ENCODE assay signal across 2 cellular contexts in genomic region chr15:77528290-77528967, GRCh38.
TF ChIP-seq lines count a peak whose summit lies in the region.

No MANE protein-coding gene starts in this region.

TF ChIP-seq in IMR-90, 13 proteins besides CTCF, POLR2A, EP300 and RAD21 (continued from another document):
- TF ChIP-seq NFE2L2 (IDR thresholded peaks at IDR 0.05; ENCODE audit: low read depth, low read length), result no peak
- no peak for TF ChIP-seq MAFK (IDR thresholded peaks at IDR 0.05; ENCODE audit: low read depth, low read length)
- TF ChIP-seq MXI1 (IDR thresholded peaks at IDR 0.05; ENCODE audit: borderline replicate concordance, low read depth, low read length), result no peak
- TF ChIP-seq FOS (IDR thresholded peaks at IDR 0.05; ENCODE audit: low read depth, low read length), result no peak
- TF ChIP-seq RFX5 (IDR thresholded peaks at IDR 0.05; ENCODE audit: low read depth, low read length), result no peak
- TF ChIP-seq CEBPB (IDR thresholded peaks at IDR 0.05; ENCODE audit: low read depth, low read length), result no peak
- TF ChIP-seq ELK1 (IDR thresholded peaks at IDR 0.05; ENCODE audit: borderline replicate concordance, low read depth, low read length), result no peak
TF ChIP-seq in IMR-90: peak in this region for 0.

TF ChIP-seq in HepG2, 621 proteins besides CTCF, POLR2A, EP300 and RAD21:
- TF ChIP-seq, protein P1, sequence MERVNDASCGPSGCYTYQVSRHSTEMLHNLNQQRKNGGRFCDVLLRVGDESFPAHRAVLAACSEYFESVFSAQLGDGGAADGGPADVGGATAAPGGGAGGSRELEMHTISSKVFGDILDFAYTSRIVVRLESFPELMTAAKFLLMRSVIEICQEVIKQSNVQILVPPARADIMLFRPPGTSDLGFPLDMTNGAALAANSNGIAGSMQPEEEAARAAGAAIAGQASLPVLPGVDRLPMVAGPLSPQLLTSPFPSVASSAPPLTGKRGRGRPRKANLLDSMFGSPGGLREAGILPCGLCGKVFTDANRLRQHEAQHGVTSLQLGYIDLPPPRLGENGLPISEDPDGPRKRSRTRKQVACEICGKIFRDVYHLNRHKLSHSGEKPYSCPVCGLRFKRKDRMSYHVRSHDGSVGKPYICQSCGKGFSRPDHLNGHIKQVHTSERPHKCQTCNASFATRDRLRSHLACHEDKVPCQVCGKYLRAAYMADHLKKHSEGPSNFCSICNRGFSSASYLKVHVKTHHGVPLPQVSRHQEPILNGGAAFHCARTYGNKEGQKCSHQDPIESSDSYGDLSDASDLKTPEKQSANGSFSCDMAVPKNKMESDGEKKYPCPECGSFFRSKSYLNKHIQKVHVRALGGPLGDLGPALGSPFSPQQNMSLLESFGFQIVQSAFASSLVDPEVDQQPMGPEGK (CRISPR knock-in tag; IDR thresholded peaks at IDR 0.05), result peak; percentile 51
- TF ChIP-seq, protein P2, sequence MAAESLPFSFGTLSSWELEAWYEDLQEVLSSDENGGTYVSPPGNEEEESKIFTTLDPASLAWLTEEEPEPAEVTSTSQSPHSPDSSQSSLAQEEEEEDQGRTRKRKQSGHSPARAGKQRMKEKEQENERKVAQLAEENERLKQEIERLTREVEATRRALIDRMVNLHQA (CRISPR knock-in tag; IDR thresholded peaks at IDR 0.05), result no peak
- TF ChIP-seq IRF1 (CRISPR knock-in tag; IDR thresholded peaks at IDR 0.05; ENCODE audit: low read depth), result no peak
- no peak for TF ChIP-seq MAFG (CRISPR knock-in tag; IDR thresholded peaks at IDR 0.05)
- TF ChIP-seq ZNF30 (CRISPR knock-in tag; IDR thresholded peaks at IDR 0.05), result 0 out of 2 replicates have a peak, but pooled peaks have one; percentile 17
- no peak for TF ChIP-seq KLF6 (CRISPR knock-in tag; IDR thresholded peaks at IDR 0.05)
- no peak for TF ChIP-seq ZNF460 (CRISPR knock-in tag; IDR thresholded peaks at IDR 0.05; ENCODE audit: borderline replicate concordance)
- TF ChIP-seq ZNF3 (CRISPR knock-in tag; IDR thresholded peaks at IDR 0.05), result no peak
